In genomic region chr6:12196326-12196936, GRCh38 we compare ENCODE assay signal across 17 cellular contexts.
DNase-seq lines count a peak whose midpoint lies in the region; ATAC-seq and TF ChIP-seq lines count a peak whose summit lies in the region.
"Had no signal": no experiment of that assay in that cellular context is flagged by ENCODE, and none has a peak within 500 bp of the region (broad histone marks: within the 10 kb centered on the region; RNA-seq: fewer than 3 reads in every experiment).

No MANE protein-coding gene starts in this region.

- H3K27ac ChIP-seq in brain microvascular endothelial cell (no peak overlapping the region), heart right ventricle (no peak overlapping the region)
- H3K27ac ChIP-seq: colonic mucosa, upper lobe of left lung had no signal

- H3K27me3 ChIP-seq in brain microvascular endothelial cell (replicated peaks) (no peaks in the 10 kb centered on the region), heart right ventricle (no peaks in the 10 kb centered on the region)
- H3K27me3 ChIP-seq: colonic mucosa, upper lobe of left lung had no signal

- WGBS in heart right ventricle, 2 donors, result 71 to 74% methylated on average over 6 of the region's 6 CpGs

- H3K4me1 ChIP-seq in heart right ventricle, result no peaks in the 10 kb centered on the region
- H3K4me1 ChIP-seq: colonic mucosa, upper lobe of left lung had no signal

- no peak for ATAC-seq in heart right ventricle
- ATAC-seq: left colon; stimulated activated effector memory CD8-positive, alpha-beta T cell treated with anti-CD3 and anti-CD28 coated beads, Interleukin-12 subunit alpha, Interleukin-12 subunit beta, amount 100 ng/mL, for 72 hours had no signal

- DNase-seq in COLO829 (ENCODE audit: low spot score) (peak; percentile 30), LoVo (ENCODE audit: low spot score) (peak; percentile 42), brain microvascular endothelial cell (peak; percentile 27), kidney glomerular epithelial cell (lab: John Stamatoyannopoulos, UW) (peak; percentile 71), heart right ventricle (no peak), NCI-H2081 treated with DMSO at 0.1 percent for 48 hours (lab: John Stamatoyannopoulos, UW) (no peak)
- DNase-seq in activated CD8-positive, alpha-beta memory T cell treated with anti-CD3 and anti-CD28 coated beads, Interleukin-2, amount 50 U/mL, for 4 hours, result no peak
- no peak for DNase-seq in stimulated activated CD4-positive, alpha-beta T cell treated with anti-CD3 and anti-CD28 coated beads, Interleukin-12 subunit alpha, Interleukin-12 subunit beta, amount 100 ng/mL, for 4 hours
- DNase-seq: activated B cell treated with CpG ODN at 0.5 μM for 24 hours; colonic mucosa; DND-41; H9; left colon; retina; stimulated activated CD4-positive, alpha-beta T cell treated with anti-CD3 and anti-CD28 coated beads, Interleukin-4, amount 100 ng/mL, for 24 hours; upper lobe of left lung had no signal

- H3K4me3 ChIP-seq in brain microvascular endothelial cell (ENCODE audit: low read depth, low read length) (no peak overlapping the region), heart right ventricle (no peak overlapping the region)
- H3K4me3 ChIP-seq: colonic mucosa, upper lobe of left lung had no signal

- in situ Hi-C loops in brain microvascular endothelial cell (cut with HindIII; ENCODE audit: low pct_ligation_motif_present, low sequenced_read_pairs), result no loop called here

- TF ChIP-seq CTCF in brain microvascular endothelial cell (IDR thresholded peaks at IDR 0.05; ENCODE audit: low read depth, low read length, missing control alignments), result no peak
- TF ChIP-seq CTCF in heart right ventricle (IDR thresholded peaks at IDR 0.05), result no peak

- H3K36me3 ChIP-seq in brain microvascular endothelial cell (replicated peaks) (no peaks in the 10 kb centered on the region), heart right ventricle (no peaks in the 10 kb centered on the region)
- H3K36me3 ChIP-seq: colonic mucosa, upper lobe of left lung had no signal

- no peaks in the 10 kb centered on the region for H3K9me3 ChIP-seq in heart right ventricle
- H3K9me3 ChIP-seq: colonic mucosa, upper lobe of left lung had no signal

- intact Hi-C loops in heart right ventricle (cut with DNase I), result no loop called here

Comparison
In these comparisons a context has a peak if more than half of its experiments do, and no peak if none do; other contexts are left out.
1. DNase-seq: peak in COLO829 (single experiment), LoVo (single experiment), brain microvascular endothelial cell (single experiment) and kidney glomerular epithelial cell (single experiment); none in activated CD8-positive, alpha-beta memory T cell treated with anti-CD3 and anti-CD28 coated beads, Interleukin-2, amount 50 U/mL, for 4 hours (single experiment), heart right ventricle (0 of 2), NCI-H2081 treated with DMSO at 0.1 percent for 48 hours (single experiment) and stimulated activated CD4-positive, alpha-beta T cell treated with anti-CD3 and anti-CD28 coated beads, Interleukin-12 subunit alpha, Interleukin-12 subunit beta, amount 100 ng/mL, for 4 hours (single experiment).